40 cellular contexts compared by ENCODE assay signal in the genomic region with DNA sequence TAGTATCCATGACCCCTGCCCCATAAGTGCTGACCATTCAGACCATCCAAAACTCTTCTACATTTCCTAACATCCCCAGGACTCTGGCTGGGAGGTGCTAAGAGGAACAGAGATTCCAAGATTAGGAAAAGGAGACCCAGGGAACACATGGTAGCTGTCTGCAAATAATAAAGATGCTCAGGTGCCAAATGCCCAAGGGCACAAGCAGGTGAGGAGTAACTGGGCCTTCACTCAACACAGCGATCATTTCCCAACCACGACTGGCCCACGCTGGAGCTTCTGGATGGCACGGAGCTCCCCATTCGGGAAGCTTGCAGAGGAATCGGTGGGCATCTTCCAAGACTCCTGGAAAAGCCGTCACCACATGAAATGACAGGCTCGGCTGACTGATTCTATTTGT.
"Had no signal": no experiment of that assay in that cellular context is flagged by ENCODE, and none has a peak within 500 bp of the region (broad histone marks: within the 10 kb centered on the region; RNA-seq: fewer than 3 reads in every experiment).

No MANE protein-coding gene starts in this region.

- H3K27ac Mint-ChIP-seq: activated naive CD4-positive, alpha-beta T cell treated with anti-CD3 and anti-CD28 coated beads for 36 hours; activated naive CD4-positive, alpha-beta T cell treated with anti-CD3 and anti-CD28 coated beads, Interleukin-2, amount 10 ng/mL, durations not matched to agents 7 days and 5 days; activated naive CD4-positive, alpha-beta T cell treated with anti-CD3 and anti-CD28 coated beads, Interleukin-2, amount 50 U/mL, for 24 hours; activated naive CD4-positive, alpha-beta T cell treated with anti-CD3 and anti-CD28 coated beads, Interleukin-2, amount 50 U/mL, for 72 hours; activated naive CD8-positive, alpha-beta T cell; activated naive CD8-positive, alpha-beta T cell treated with anti-CD3 and anti-CD28 coated beads for 36 hours; activated naive CD8-positive, alpha-beta T cell treated with anti-CD3 and anti-CD28 coated beads, Interleukin-2, amount 10 ng/mL, durations not matched to agents 7 days and 5 days; activated naive CD8-positive, alpha-beta T cell treated with anti-CD3 and anti-CD28 coated beads, Interleukin-2, amount 50 U/mL, for 24 hours; activated T-cell treated with anti-CD3 and anti-CD28 coated beads, Interleukin-2, amount 50 U/mL, for 24 hours; activated T-cell treated with anti-CD3 and anti-CD28 coated beads, Interleukin-2, amount 50 U/mL, for 72 hours; activated T-helper 1 cell treated with anti-CD3 and anti-CD28 coated beads, Interleukin-12 subunit alpha, Interleukin-12 subunit beta, Interleukin-2, Interleukin-4 antibody, amounts not matched to agents 30 ng/mL and 10 ng/mL and 1 ng/mL, durations not matched to agents 14 hours and 24 hours and 36 hours; activated T-helper 17 cell treated with anti-CD3 and anti-CD28 coated beads, Interleukin-2, amount 50 U/mL, for 72 hours; activated T-helper 2 cell treated with anti-CD3 and anti-CD28 coated beads, Interferon-gamma antibody, Interleukin-2, Interleukin-4, amounts not matched to agents 10 μg/mL and 5 μg/mL and 100 μg/mL, durations not matched to agents 14 hours and 24 hours and 36 hours; brain had no signal

- H3K4me3 ChIP-seq: adrenal gland, ascending aorta, body of pancreas, breast epithelium, cardiac muscle cell had no signal

- H3K9me3 Mint-ChIP-seq: activated naive CD4-positive, alpha-beta T cell treated with anti-CD3 and anti-CD28 coated beads for 36 hours; activated naive CD4-positive, alpha-beta T cell treated with anti-CD3 and anti-CD28 coated beads, Interleukin-2, amount 10 ng/mL, durations not matched to agents 7 days and 5 days; activated naive CD4-positive, alpha-beta T cell treated with anti-CD3 and anti-CD28 coated beads, Interleukin-2, amount 50 U/mL, for 24 hours; activated naive CD4-positive, alpha-beta T cell treated with anti-CD3 and anti-CD28 coated beads, Interleukin-2, amount 50 U/mL, for 72 hours; activated naive CD8-positive, alpha-beta T cell treated with anti-CD3 and anti-CD28 coated beads for 36 hours; activated naive CD8-positive, alpha-beta T cell treated with anti-CD3 and anti-CD28 coated beads, Interleukin-2, amount 10 ng/mL, durations not matched to agents 7 days and 5 days; activated naive CD8-positive, alpha-beta T cell treated with anti-CD3 and anti-CD28 coated beads, Interleukin-2, amount 50 U/mL, for 24 hours; activated T-cell treated with anti-CD3 and anti-CD28 coated beads, Interleukin-2, amount 50 U/mL, for 24 hours; activated T-cell treated with anti-CD3 and anti-CD28 coated beads, Interleukin-2, amount 50 U/mL, for 4 hours; activated T-cell treated with anti-CD3 and anti-CD28 coated beads, Interleukin-2, amount 50 U/mL, for 72 hours; activated T-helper 1 cell treated with anti-CD3 and anti-CD28 coated beads, Interleukin-12 subunit alpha, Interleukin-12 subunit beta, Interleukin-2, Interleukin-4 antibody, amounts not matched to agents 30 ng/mL and 10 ng/mL and 1 ng/mL, durations not matched to agents 14 hours and 24 hours and 36 hours; activated T-helper 17 cell treated with anti-CD3 and anti-CD28 coated beads, Interleukin-2, amount 50 U/mL, for 72 hours; activated T-helper 2 cell treated with anti-CD3 and anti-CD28 coated beads, Interferon-gamma antibody, Interleukin-2, Interleukin-4, amounts not matched to agents 10 μg/mL and 5 μg/mL and 100 μg/mL, durations not matched to agents 14 hours and 24 hours and 36 hours; brain; central memory CD8-positive, alpha-beta T cell had no signal

- H3K36me3 ChIP-seq: adrenal gland, ascending aorta, brain microvascular endothelial cell, breast epithelium, cardiac muscle cell had no signal

- H3K9me3 ChIP-seq: adrenal gland, ascending aorta, body of pancreas, breast epithelium had no signal

- H3K27me3 ChIP-seq: adrenal gland, ascending aorta, body of pancreas, brain microvascular endothelial cell, breast epithelium, cardiac muscle cell had no signal

- H3K36me3 Mint-ChIP-seq: activated naive CD4-positive, alpha-beta T cell treated with anti-CD3 and anti-CD28 coated beads, Interleukin-2, amount 10 ng/mL, durations not matched to agents 7 days and 5 days; activated naive CD4-positive, alpha-beta T cell treated with anti-CD3 and anti-CD28 coated beads, Interleukin-2, amount 50 U/mL, for 24 hours; activated naive CD4-positive, alpha-beta T cell treated with anti-CD3 and anti-CD28 coated beads, Interleukin-2, amount 50 U/mL, for 72 hours; activated naive CD8-positive, alpha-beta T cell; activated naive CD8-positive, alpha-beta T cell treated with anti-CD3 and anti-CD28 coated beads for 36 hours; activated naive CD8-positive, alpha-beta T cell treated with anti-CD3 and anti-CD28 coated beads, Interleukin-2, amount 10 ng/mL, durations not matched to agents 7 days and 5 days; brain had no signal

- H3K4me1 ChIP-seq: adrenal gland, ascending aorta, breast epithelium had no signal

- FAIRE-seq: astrocyte, bronchial epithelial cell had no signal

- H3K4me1 Mint-ChIP-seq: activated naive CD4-positive, alpha-beta T cell treated with anti-CD3 and anti-CD28 coated beads, Interleukin-2, amount 10 ng/mL, durations not matched to agents 7 days and 5 days; activated naive CD4-positive, alpha-beta T cell treated with anti-CD3 and anti-CD28 coated beads, Interleukin-2, amount 50 U/mL, for 24 hours; activated naive CD8-positive, alpha-beta T cell treated with anti-CD3 and anti-CD28 coated beads for 36 hours; activated naive CD8-positive, alpha-beta T cell treated with anti-CD3 and anti-CD28 coated beads, Interleukin-2, amount 10 ng/mL, durations not matched to agents 7 days and 5 days; activated naive CD8-positive, alpha-beta T cell treated with anti-CD3 and anti-CD28 coated beads, Interleukin-2, amount 50 U/mL, for 24 hours; activated T-helper 17 cell treated with anti-CD3 and anti-CD28 coated beads, Interleukin-2, amount 50 U/mL, for 72 hours; central memory CD8-positive, alpha-beta T cell had no signal

- ATAC-seq: activated naive CD4-positive, alpha-beta T cell treated with anti-CD3 and anti-CD28 coated beads, Interleukin-2, amount 50 U/mL, for 72 hours; activated naive CD8-positive, alpha-beta T cell treated with anti-CD3 and anti-CD28 coated beads, Interleukin-2, amount 50 U/mL, for 24 hours; activated T-cell treated with anti-CD3 and anti-CD28 coated beads, Interleukin-2, amount 50 U/mL, for 4 hours; activated T-cell treated with anti-CD3 and anti-CD28 coated beads, Interleukin-2, amount 50 U/mL, for 72 hours; activated T-helper 17 cell treated with anti-CD3 and anti-CD28 coated beads, Interleukin-2, amount 50 U/mL, for 72 hours; body of pancreas had no signal

- H3K4me3 Mint-ChIP-seq: activated naive CD4-positive, alpha-beta T cell treated with anti-CD3 and anti-CD28 coated beads for 36 hours; activated naive CD4-positive, alpha-beta T cell treated with anti-CD3 and anti-CD28 coated beads, Interleukin-2, amount 10 ng/mL, durations not matched to agents 7 days and 5 days; activated naive CD4-positive, alpha-beta T cell treated with anti-CD3 and anti-CD28 coated beads, Interleukin-2, amount 50 U/mL, for 24 hours; activated naive CD8-positive, alpha-beta T cell; activated naive CD8-positive, alpha-beta T cell treated with anti-CD3 and anti-CD28 coated beads for 36 hours; activated naive CD8-positive, alpha-beta T cell treated with anti-CD3 and anti-CD28 coated beads, Interleukin-2, amount 10 ng/mL, durations not matched to agents 7 days and 5 days; activated naive CD8-positive, alpha-beta T cell treated with anti-CD3 and anti-CD28 coated beads, Interleukin-2, amount 50 U/mL, for 24 hours; activated T-cell treated with anti-CD3 and anti-CD28 coated beads, Interleukin-2, amount 50 U/mL, for 24 hours; activated T-cell treated with anti-CD3 and anti-CD28 coated beads, Interleukin-2, amount 50 U/mL, for 4 hours; activated T-cell treated with anti-CD3 and anti-CD28 coated beads, Interleukin-2, amount 50 U/mL, for 72 hours; activated T-helper 1 cell treated with anti-CD3 and anti-CD28 coated beads, Interleukin-12 subunit alpha, Interleukin-12 subunit beta, Interleukin-2, Interleukin-4 antibody, amounts not matched to agents 30 ng/mL and 10 ng/mL and 1 ng/mL, durations not matched to agents 14 hours and 24 hours and 36 hours; activated T-helper 17 cell treated with anti-CD3 and anti-CD28 coated beads, Interleukin-2, amount 50 U/mL, for 72 hours; brain; central memory CD8-positive, alpha-beta T cell had no signal

- H3K27me3 Mint-ChIP-seq: activated naive CD4-positive, alpha-beta T cell treated with anti-CD3 and anti-CD28 coated beads, Interleukin-2, amount 10 ng/mL, durations not matched to agents 7 days and 5 days; activated naive CD8-positive, alpha-beta T cell treated with anti-CD3 and anti-CD28 coated beads, Interleukin-2, amount 10 ng/mL, durations not matched to agents 7 days and 5 days; activated naive CD8-positive, alpha-beta T cell treated with anti-CD3 and anti-CD28 coated beads, Interleukin-2, amount 50 U/mL, for 24 hours had no signal

- DNase-seq: activated effector memory CD4-positive, alpha-beta T cell treated with anti-CD3 and anti-CD28 coated beads, Interleukin-2, amount 50 U/mL, for 16 hours; activated effector memory CD4-positive, alpha-beta T cell treated with Interleukin-2 at 50 U/mL for 16 hours; activated gamma-delta T cell; activated gamma-delta T cell treated with Interleukin-2 at 50 U/mL for 16 hours; activated naive CD4-positive, alpha-beta T cell; activated naive CD4-positive, alpha-beta T cell treated with anti-CD3 and anti-CD28 coated beads for 36 hours; activated naive CD4-positive, alpha-beta T cell treated with anti-CD3 and anti-CD28 coated beads, Interleukin-2, amount 10 ng/mL, durations not matched to agents 7 days and 5 days; activated naive CD4-positive, alpha-beta T cell treated with anti-CD3 and anti-CD28 coated beads, Interleukin-2, amount 50 U/mL, for 16 hours; activated naive CD4-positive, alpha-beta T cell treated with Interleukin-2 at 50 U/mL for 16 hours; activated naive CD8-positive, alpha-beta T cell treated with anti-CD3 and anti-CD28 coated beads for 36 hours; activated naive CD8-positive, alpha-beta T cell treated with anti-CD3 and anti-CD28 coated beads, Interleukin-2, amount 10 ng/mL, durations not matched to agents 7 days and 5 days; activated naive CD8-positive, alpha-beta T cell treated with anti-CD3 and anti-CD28 coated beads, Interleukin-2, amount 50 U/mL, for 24 hours; activated T-cell treated with anti-CD3 and anti-CD28 coated beads, Interleukin-2, amount 50 U/mL, for 1 hour; activated T-cell treated with anti-CD3 and anti-CD28 coated beads, Interleukin-2, amount 50 U/mL, for 24 hours; activated T-cell treated with anti-CD3 and anti-CD28 coated beads, Interleukin-2, amount 50 U/mL, for 4 hours; activated T-cell treated with anti-CD3 and anti-CD28 coated beads, Interleukin-2, amount 50 U/mL, for 48 hours; activated T-cell treated with anti-CD3 and anti-CD28 coated beads, Interleukin-2, amount 50 U/mL, for 72 hours; adrenal gland; amniotic stem cell; amygdala; anterior cingulate cortex; aorta; body of pancreas; brain microvascular endothelial cell; caudate nucleus; central memory CD4-positive, alpha-beta T cell; cerebellar nuclear complex had no signal

- H3K27ac ChIP-seq: adrenal gland, ascending aorta, body of pancreas, brain microvascular endothelial cell, breast epithelium, cardiac muscle cell had no signal
